ENCODE assay signal across 8 cellular contexts in the genomic region with DNA sequence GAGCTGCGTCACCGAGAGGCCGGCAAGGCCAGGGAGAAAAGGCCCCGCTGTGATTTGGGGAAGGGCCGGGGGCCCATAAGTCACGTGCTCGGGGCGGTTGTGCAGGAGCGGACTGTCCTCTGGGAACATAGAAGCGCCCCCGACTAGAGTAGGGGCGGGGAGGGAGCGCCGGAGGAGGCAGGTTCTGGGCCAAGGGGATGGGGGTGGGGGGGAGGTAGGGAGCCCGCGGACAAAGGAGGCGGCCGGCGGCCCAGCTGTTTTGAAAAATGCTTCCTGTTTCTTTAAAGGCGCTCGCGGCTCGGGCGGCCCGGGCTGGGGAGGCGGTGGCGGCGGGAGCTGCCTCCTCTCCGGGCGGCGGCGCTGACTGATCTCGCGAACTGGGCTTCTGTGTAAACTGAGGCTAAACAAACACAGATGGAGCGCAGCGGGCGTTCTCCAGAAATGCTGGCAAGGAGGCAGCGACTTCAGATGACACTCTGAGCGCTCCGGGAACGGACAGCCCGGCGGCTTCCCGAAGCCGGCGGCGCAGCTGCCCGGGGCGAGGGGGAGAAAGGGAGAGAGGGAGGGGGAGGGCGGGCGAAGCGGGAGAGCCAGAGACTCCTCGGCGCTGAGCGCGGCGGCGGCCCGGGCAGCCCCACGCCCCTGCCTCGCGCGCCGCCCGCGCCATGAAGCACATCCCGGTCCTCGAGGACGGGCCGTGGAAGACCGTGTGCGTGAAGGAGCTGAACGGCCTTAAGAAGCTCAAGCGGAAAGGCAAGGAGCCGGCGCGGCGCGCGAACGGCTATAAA. TPM values are rescaled to one million over a fixed set of nuclear protein-coding genes. Genes with fewer than 3 reads are reported as not detected.
DNase-seq lines count a peak whose midpoint lies in the region; ATAC-seq and TF ChIP-seq lines count a peak whose summit lies in the region.

A gene with protein sequence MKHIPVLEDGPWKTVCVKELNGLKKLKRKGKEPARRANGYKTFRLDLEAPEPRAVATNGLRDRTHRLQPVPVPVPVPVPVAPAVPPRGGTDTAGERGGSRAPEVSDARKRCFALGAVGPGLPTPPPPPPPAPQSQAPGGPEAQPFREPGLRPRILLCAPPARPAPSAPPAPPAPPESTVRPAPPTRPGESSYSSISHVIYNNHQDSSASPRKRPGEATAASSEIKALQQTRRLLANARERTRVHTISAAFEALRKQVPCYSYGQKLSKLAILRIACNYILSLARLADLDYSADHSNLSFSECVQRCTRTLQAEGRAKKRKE (plus strand): TSS at position 467 of the 788 bp plus-strand sequence. CDS start 199 bp downstream, at position 666.

- no peaks in the 10 kb centered on the region for H3K9me3 ChIP-seq in PC-9 (ENCODE audit: insufficient read depth, low read depth)
- no peaks in the 10 kb centered on the region for H3K9me3 ChIP-seq in iPS-20b (ENCODE audit: insufficient read depth, low read depth, low read length)

- DNase-seq in Ammon's horn (ENCODE audit: low spot score), result peak; percentile 70
- DNase-seq in GM20000 (ENCODE audit: low spot score), result peak; percentile 75
- no peak for DNase-seq in PC-9
- peak; percentile 23 to 35 for DNase-seq in T47D (ENCODE audit: low read depth in 1 of 2, low spot score in 1 of 2)
- DNase-seq in retina, result peak; percentile 88
- no peak for DNase-seq in COLO829 (ENCODE audit: low spot score)

- H4K20me1 ChIP-seq in PC-9 (ENCODE audit: insufficient read depth), result no peaks in the 10 kb centered on the region

- no peaks in the 10 kb centered on the region for H3K79me2 ChIP-seq in PC-9 (ENCODE audit: low read depth)

- peak within 1 kb of the TSS; percentile 53; the same call in 1 of the 2 replicates for H3K9ac ChIP-seq in iPS-20b (ENCODE audit: low read depth, low read length)

- H3K27ac ChIP-seq in PC-9 (no peak within 1 kb of the TSS), iPS-20b (ENCODE audit: low read length) (no peak within 1 kb of the TSS)

- H3K36me3 ChIP-seq in PC-9 (ENCODE audit: low read depth) (no peaks in the 10 kb centered on the region), iPS-20b (ENCODE audit: insufficient read depth, low read depth, low read length) (no peaks in the 10 kb centered on the region)

- peak within 1 kb of the TSS; percentile 84 for H3K4me2 ChIP-seq in PC-9

- in situ Hi-C loops in T47D (cut with HindIII; ENCODE audit: low pct_unique_long_range_greater_than_20kb, low sequenced_read_pairs), result no loop called here

- intact Hi-C loops in PC-9 (cut with micrococcal nuclease; ENCODE audit: unreplicated experiment), result no loop called here

- H3K9me2 ChIP-seq in PC-9 (ENCODE audit: insufficient read depth), result no peaks in the 10 kb centered on the region

- peak within 1 kb of the TSS; percentile 54 for H3K4me3 ChIP-seq in PC-9
- H3K4me3 ChIP-seq in iPS-20b (ENCODE audit: low read length), result peak within 1 kb of the TSS; percentile 82

- CTCF ChIA-PET in PC-9 (lab: Charles Lee), result interaction anchor here (0.6 to 0.7 kb wide), 3 partner anchors 19 to 366 kb away, joined by 3 to 8 read pairs (median 5); no protein-coding TSS in a partner anchor

- TF ChIP-seq CTCF in GM20000 (IDR thresholded peaks at IDR 0.05; ENCODE audit: extremely low read depth, missing control alignments), result no peak
- no peak for TF ChIP-seq CTCF in PC-9 (conservative IDR thresholded peaks at IDR 0.05)

- no peak for ATAC-seq in HG02938 (IDR thresholded peaks at IDR 0.05; ENCODE audit: unreplicated experiment)

- no peaks in the 10 kb centered on the region; the same call in 1 of the 2 replicates for H3F3A ChIP-seq in PC-9 (ENCODE audit: insufficient read depth, low read depth)

- POLR2A ChIA-PET in PC-9 (lab: Charles Lee; ENCODE audit: unreplicated experiment), result interaction anchor here (0.6 kb wide), 1 partner anchor 19 kb away, joined by 3 read pairs; no protein-coding TSS in a partner anchor

- H2AFZ ChIP-seq in PC-9, result peak within 1 kb of the TSS; percentile 62; the same call in 1 of the 2 replicates

- H3K4me1 ChIP-seq in PC-9 (replicated peaks; ENCODE audit: insufficient read depth) (no peaks in the 10 kb centered on the region), iPS-20b (ENCODE audit: insufficient read depth, low read length) (peaks cover 4% of the 10 kb centered on the region; the same call in 1 of the 2 replicates)

- no TSS peak for BruUV-seq in PC-9 (replicated peaks; lab: Mats Ljungman, UMichigan)

- H3K27me3 ChIP-seq in PC-9 (ENCODE audit: insufficient read depth, low read depth) (peaks cover 64% of the 10 kb centered on the region), iPS-20b (ENCODE audit: insufficient read depth, low read length) (peaks cover 85% of the 10 kb centered on the region)

RNA-seq across cellular contexts. Expression of the gene that starts here (rescaled TPM):
- total RNA-seq in PC-9 (2021), result 0.25 TPM in 1 of 2 replicates, not detected in the other

Comparison
In these comparisons a context has a peak if more than half of its experiments do, and no peak if none do; other contexts are left out.
1. DNase-seq: peak in Ammon's horn (single experiment), GM20000 (single experiment), T47D (2 of 2) and retina (single experiment); none in PC-9 (0 of 2) and COLO829 (single experiment).